ENCODE assay signal across 8 cellular contexts in genomic region chr12:4270670-4271432, GRCh38. TPM values are rescaled to one million over a fixed set of nuclear protein-coding genes. Genes with fewer than 3 reads are reported as not detected.
DNase-seq lines count a peak whose midpoint lies in the region; ATAC-seq lines count a peak whose summit lies in the region.

No MANE protein-coding gene starts in this region.

- peak overlapping the region; percentile 57 for H3K27ac ChIP-seq in adipose tissue (ENCODE audit: low read depth, low read length)

- H3K9ac ChIP-seq in NT2/D1 (ENCODE audit: insufficient read length, low read depth), result peak overlapping the region; percentile 59
- no peak overlapping the region for H3K9ac ChIP-seq in iPS-15b (ENCODE audit: low read depth, low read length)
- H3K9ac ChIP-seq in skeletal muscle satellite cell (ENCODE audit: low read depth, low read length), result no peak overlapping the region

- 1 to 4% (median 1%) methylated on average over 48 of the region's 48 CpGs for whole genome bisulfite sequencing in adipose tissue, 3 donors

- H3K9me3 ChIP-seq in NT2/D1 (ENCODE audit: insufficient read depth, low read length) (no peaks in the 10 kb centered on the region), iPS-15b (ENCODE audit: control insufficient read depth, insufficient read depth, low read length) (no peaks in the 10 kb centered on the region), skeletal muscle satellite cell (replicated peaks; ENCODE audit: low read length) (no peaks in the 10 kb centered on the region), HAP-1 (no peaks in the 10 kb centered on the region)

- H3K27me3 ChIP-seq in NT2/D1 (ENCODE audit: insufficient read depth, insufficient read length), result peaks cover 67% of the 10 kb centered on the region
- H3K27me3 ChIP-seq in iPS-15b (ENCODE audit: control insufficient read depth, insufficient read depth, low read length), result peaks cover 65% of the 10 kb centered on the region
- H3K27me3 ChIP-seq in skeletal muscle satellite cell (ENCODE audit: control insufficient read depth, insufficient read depth, low read length), result peaks cover 96% of the 10 kb centered on the region
- peaks cover 96% of the 10 kb centered on the region for H3K27me3 ChIP-seq in HAP-1 (ENCODE audit: low read depth)

- H3K4me2 ChIP-seq in skeletal muscle satellite cell (ENCODE audit: low read length), result peak overlapping the region; percentile 70

- peaks cover 1% of the 10 kb centered on the region for H3K36me3 ChIP-seq in NT2/D1 (ENCODE audit: insufficient read depth, insufficient read length, low read length)
- no peaks in the 10 kb centered on the region for H3K36me3 ChIP-seq in iPS-15b (ENCODE audit: control insufficient read depth, insufficient read depth, low read length)
- H3K36me3 ChIP-seq in skeletal muscle satellite cell (ENCODE audit: insufficient read depth, low read length), result no peaks in the 10 kb centered on the region
- no peaks in the 10 kb centered on the region for H3K36me3 ChIP-seq in HAP-1 (replicated peaks)

- peak; percentile 73 for DNase-seq in ELF-1 (ENCODE audit: low read depth, low spot score)
- DNase-seq in NT2/D1 (ENCODE audit: low read depth, low spot score), result peak; percentile 84
- no peak for DNase-seq in HAP-1 (ENCODE audit: low spot score in 2 of 2)
- no peak for DNase-seq in GM03348 (ENCODE audit: low spot score)

- in situ Hi-C loops in HAP-1 (cut with MboI; ENCODE audit: low sequenced_read_pairs), result loop anchor here (10.0 kb wide), 1 partner anchor 276 kb away; no protein-coding TSS in a partner anchor

- H3K4me3 ChIP-seq in NT2/D1 (ENCODE audit: insufficient read length, low read depth) (peak overlapping the region; percentile 56), iPS-15b (ENCODE audit: low read depth, low read length) (peak overlapping the region; percentile 79), skeletal muscle satellite cell (ENCODE audit: low read length) (peak overlapping the region; percentile 55), HAP-1 (no peak overlapping the region)

- peaks cover 13% of the 10 kb centered on the region for H3K4me1 ChIP-seq in NT2/D1 (ENCODE audit: insufficient read depth, insufficient read length)
- H3K4me1 ChIP-seq in iPS-15b (ENCODE audit: control insufficient read depth, insufficient read depth, low read length), result peaks cover 9% of the 10 kb centered on the region
- H3K4me1 ChIP-seq in skeletal muscle satellite cell (ENCODE audit: control insufficient read depth, insufficient read depth, low read length), result peaks cover 38% of the 10 kb centered on the region
- H3K4me1 ChIP-seq in HAP-1, result peaks cover 6% of the 10 kb centered on the region; the same call in 1 of the 2 replicates

- ATAC-seq in HG02623 (IDR thresholded peaks at IDR 0.05; ENCODE audit: unreplicated experiment), result no peak

RNA-seq across cellular contexts. Expression of gene CCND2, which starts 2.7 kb away (rescaled TPM):
- 10 to 100 TPM in 1 of 3 donors, 1 to 10 TPM in 2; 4.1 to 37.6 (median 7.9) TPM for polyA plus RNA-seq in adipose tissue
- 123 and 147 TPM in 2 replicates for total RNA-seq in skeletal muscle satellite cell (2012; rRNA removed)

RNA-seq across cellular contexts. Expression of gene TIGAR, which starts 50.2 kb away (rescaled TPM):
- 1 to 10 TPM in 2 of 3 donors, under 1 TPM in 1; 0.98 to 5.3 (median 3.5) TPM for polyA plus RNA-seq in adipose tissue
- total RNA-seq in skeletal muscle satellite cell (2012; rRNA removed), result 9.6 and 9.8 TPM in 2 replicates

Comparison
In these comparisons a context has a peak if more than half of its experiments do, and no peak if none do; other contexts are left out.
1. DNase-seq: peak in ELF-1 (single experiment) and NT2/D1 (single experiment); none in HAP-1 (0 of 2) and GM03348 (single experiment).